ENCODE assay signal across 12 cellular contexts in genomic region chr5:88676637-88677481, GRCh38.
DNase-seq lines count a peak whose midpoint lies in the region; ATAC-seq and TF ChIP-seq lines count a peak whose summit lies in the region.
"Had no signal": no experiment of that assay in that cellular context is flagged by ENCODE, and none has a peak within 500 bp of the region (broad histone marks: within the 10 kb centered on the region; RNA-seq: fewer than 3 reads in every experiment).

No MANE protein-coding gene starts in this region.

- no peak overlapping the region for H3K27ac Mint-ChIP-seq in Caco-2 (ENCODE audit: unreplicated experiment)
- peak overlapping the region; percentile 34 for H3K27ac Mint-ChIP-seq in activated naive CD8-positive, alpha-beta T cell treated with anti-CD3 and anti-CD28 coated beads for 36 hours
- peak overlapping the region in 1 of 9 donors; percentile 73 for H3K27ac Mint-ChIP-seq in naive thymus-derived CD4-positive, alpha-beta T cell

- DNase-seq in Caco-2: no peak
- DNase-seq in activated naive CD8-positive, alpha-beta T cell treated with anti-CD3 and anti-CD28 coated beads for 36 hours: no peak
- DNase-seq in naive thymus-derived CD4-positive, alpha-beta T cell: no peak
- no peak for DNase-seq in nucleus accumbens (lab: John Stamatoyannopoulos, UW)
- DNase-seq: DMS153, foreskin fibroblast, lower lobe of right lung had no signal

- H3K4me3 ChIP-seq in Caco-2 (ENCODE audit: low read depth, low read length) (no peak overlapping the region), HUES48 (ENCODE audit: low read depth, low read length) (peak overlapping the region; percentile 65)
- no peak overlapping the region for H3K4me3 ChIP-seq in naive thymus-derived CD4-positive, alpha-beta T cell (ENCODE audit: low read length)

- peak overlapping the region; percentile 77 for H3K4me3 Mint-ChIP-seq in Caco-2 (ENCODE audit: unreplicated experiment)
- H3K4me3 Mint-ChIP-seq in activated naive CD8-positive, alpha-beta T cell treated with anti-CD3 and anti-CD28 coated beads for 36 hours: peak overlapping the region; percentile 42
- H3K4me3 Mint-ChIP-seq in naive thymus-derived CD4-positive, alpha-beta T cell: peak overlapping the region in 9 of 10 donors; percentile 20 to 86 (median 50)

- no TSS peak for BruUV-seq in Caco-2 (replicated peaks; lab: Mats Ljungman, UMichigan)

- H3K36me3 ChIP-seq in Caco-2 (ENCODE audit: control insufficient read depth, insufficient read depth, low read length): no peaks in the 10 kb centered on the region
- no peaks in the 10 kb centered on the region for H3K36me3 ChIP-seq in HUES48 (ENCODE audit: control insufficient read depth, insufficient read depth, low read length)
- no peaks in the 10 kb centered on the region for H3K36me3 ChIP-seq in naive thymus-derived CD4-positive, alpha-beta T cell (ENCODE audit: control insufficient read depth in 2 of 3, insufficient read depth in 3 of 3, low read length in 3 of 3)
- H3K36me3 ChIP-seq: lower lobe of right lung had no signal

- no peak overlapping the region for H3K9ac ChIP-seq in HUES48 (ENCODE audit: low read depth, low read length)

- H3K27ac ChIP-seq in HUES48 (ENCODE audit: low read depth, low read length): no peak overlapping the region
- H3K27ac ChIP-seq in naive thymus-derived CD4-positive, alpha-beta T cell (ENCODE audit: low read depth, low read length): no peak overlapping the region
- H3K27ac ChIP-seq: lower lobe of right lung had no signal

- H3K27me3 Mint-ChIP-seq in Caco-2 (ENCODE audit: insufficient read depth, unreplicated experiment): peaks cover 43% of the 10 kb centered on the region
- peaks cover 96% of the 10 kb centered on the region for H3K27me3 Mint-ChIP-seq in activated naive CD8-positive, alpha-beta T cell treated with anti-CD3 and anti-CD28 coated beads for 36 hours
- peaks cover 74 to 93% (median 80%) of the 10 kb centered on the region in 5 donors for H3K27me3 Mint-ChIP-seq in naive thymus-derived CD4-positive, alpha-beta T cell

- peaks cover 2% of the 10 kb centered on the region; the same call in 1 of the 2 replicates for H3K27me3 ChIP-seq in Caco-2 (replicated peaks; ENCODE audit: control insufficient read depth, insufficient read depth, low read length)
- H3K27me3 ChIP-seq in HUES48 (ENCODE audit: control insufficient read depth, insufficient read depth, low read length): peaks cover 99% of the 10 kb centered on the region
- peaks cover 24 to 52% of the 10 kb centered on the region in 2 donors for H3K27me3 ChIP-seq in naive thymus-derived CD4-positive, alpha-beta T cell (ENCODE audit: control insufficient read depth in 2 of 2, insufficient read depth in 2 of 2, low read length in 2 of 2)

- POLR2A ChIA-PET in Caco-2 (lab: Charles Lee): no interaction called here
- POLR2A ChIA-PET in naive thymus-derived CD4-positive, alpha-beta T cell (lab: Charles Lee): no interaction called here

- H3K4me1 Mint-ChIP-seq in Caco-2 (ENCODE audit: low read depth, unreplicated experiment): peaks cover 13% of the 10 kb centered on the region
- H3K4me1 Mint-ChIP-seq in activated naive CD8-positive, alpha-beta T cell treated with anti-CD3 and anti-CD28 coated beads for 36 hours: peaks cover 24% of the 10 kb centered on the region
- peaks cover 18 to 48% (median 37%) of the 10 kb centered on the region in 7 donors for H3K4me1 Mint-ChIP-seq in naive thymus-derived CD4-positive, alpha-beta T cell

- no peak for ATAC-seq in naive thymus-derived CD4-positive, alpha-beta T cell
- ATAC-seq in HG03432 (IDR thresholded peaks at IDR 0.05; ENCODE audit: unreplicated experiment) (no peak), HG02798 (IDR thresholded peaks at IDR 0.05; ENCODE audit: poor library complexity, unreplicated experiment) (no peak), HG03439 (IDR thresholded peaks at IDR 0.05; ENCODE audit: unreplicated experiment) (no peak)
- ATAC-seq: HepG2, lower lobe of right lung had no signal

- CTCF ChIA-PET in Caco-2 (lab: Charles Lee): interaction anchor here (1.0 kb wide), 1 partner anchor 14 kb away, joined by 3 read pairs; no protein-coding TSS in a partner anchor
- CTCF ChIA-PET in naive thymus-derived CD4-positive, alpha-beta T cell (lab: Charles Lee): no interaction called here

- H3K9me3 ChIP-seq in Caco-2 (no peaks in the 10 kb centered on the region), HUES48 (ENCODE audit: control insufficient read depth, insufficient read depth, low read length) (no peaks in the 10 kb centered on the region)
- peaks cover 0 to 2% (median 0%) of the 10 kb centered on the region in 3 experiments for H3K9me3 ChIP-seq in naive thymus-derived CD4-positive, alpha-beta T cell (ENCODE audit: control insufficient read depth in 2 of 3, low read length in 3 of 3)
- H3K9me3 ChIP-seq: lower lobe of right lung had no signal

- H3K4me1 ChIP-seq in Caco-2 (0 out of 2 replicates have a peak, but pooled peaks cover 9% of the 10 kb centered on the region), HUES48 (ENCODE audit: control insufficient read depth, insufficient read depth, low read length) (peaks cover 55% of the 10 kb centered on the region)
- H3K4me1 ChIP-seq in naive thymus-derived CD4-positive, alpha-beta T cell (ENCODE audit: control insufficient read depth in 2 of 2, insufficient read depth in 2 of 2, low read length in 2 of 2): peaks cover 0 to 7% of the 10 kb centered on the region in 2 donors

- intact Hi-C loops in Caco-2 (cut with micrococcal nuclease; ENCODE audit: unreplicated experiment): no loop called here
- intact Hi-C loops in naive thymus-derived CD4-positive, alpha-beta T cell (cut with micrococcal nuclease): no loop called here

- TF ChIP-seq CTCF in Caco-2 (IDR thresholded peaks at IDR 0.05; ENCODE audit: insufficient read depth in 1 of 2, low read depth in 1 of 2, low read length in 1 of 2, severe bottlenecking in 1 of 2, unreplicated experiment in 1 of 2): no peak

- no peaks in the 10 kb centered on the region for H3K36me3 Mint-ChIP-seq in Caco-2 (ENCODE audit: insufficient read depth, unreplicated experiment)
- peaks cover 13% of the 10 kb centered on the region for H3K36me3 Mint-ChIP-seq in activated naive CD8-positive, alpha-beta T cell treated with anti-CD3 and anti-CD28 coated beads for 36 hours
- H3K36me3 Mint-ChIP-seq in naive thymus-derived CD4-positive, alpha-beta T cell: peaks cover 0 to 7% (median 4%) of the 10 kb centered on the region in 5 donors

- H3K9me3 Mint-ChIP-seq in Caco-2 (ENCODE audit: unreplicated experiment): no peaks in the 10 kb centered on the region
- H3K9me3 Mint-ChIP-seq in activated naive CD8-positive, alpha-beta T cell treated with anti-CD3 and anti-CD28 coated beads for 36 hours: peaks cover 11% of the 10 kb centered on the region
- peaks cover 0 to 45% (median 7%) of the 10 kb centered on the region in 11 donors for H3K9me3 Mint-ChIP-seq in naive thymus-derived CD4-positive, alpha-beta T cell
